Comparison of ENCODE assay signal across 6 cellular contexts in genomic region chrX:101407167-101407747, GRCh38. TPM values are rescaled to one million over a fixed set of nuclear protein-coding genes. Genes with fewer than 3 reads are reported as not detected.
A peak's percentile ranks its signal among the peaks of the same experiment; 100 is the strongest.
DNase-seq lines count a peak whose midpoint lies in the region; ATAC-seq and TF ChIP-seq lines count a peak whose summit lies in the region.

No MANE protein-coding gene starts in this region.

- peaks cover 25% of the 10 kb centered on the region for H3K36me3 Mint-ChIP-seq in activated CD4-positive, alpha-beta T cell treated with anti-CD3 and anti-CD28 coated beads, Interleukin-2, amount 10 ng/mL, durations not matched to agents 24 days and 14 days (ENCODE audit: low read depth)

- no peaks in the 10 kb centered on the region for H3K9me3 ChIP-seq in parathyroid adenoma (ENCODE audit: control insufficient read depth, low read length)

- peaks cover 2% of the 10 kb centered on the region for H3K27me3 Mint-ChIP-seq in activated CD4-positive, alpha-beta T cell treated with anti-CD3 and anti-CD28 coated beads, Interleukin-2, amount 10 ng/mL, durations not matched to agents 24 days and 14 days

- DNase-seq in activated CD4-positive, alpha-beta T cell treated with anti-CD3 and anti-CD28 coated beads, Interleukin-2, amount 10 ng/mL, durations not matched to agents 24 days and 14 days = peak; percentile 60
- no peak for DNase-seq in activated CD4-positive, alpha-beta T cell treated with anti-CD3 and anti-CD28 coated beads, Interleukin-2, amount 50 U/mL, for 4 hours
- no peak for DNase-seq in NCI-H446 (lab: John Stamatoyannopoulos, UW)

- H3K27me3 ChIP-seq in parathyroid adenoma (ENCODE audit: control insufficient read depth, insufficient read depth, low read length) = no peaks in the 10 kb centered on the region

- H3K4me1 Mint-ChIP-seq in activated CD4-positive, alpha-beta T cell treated with anti-CD3 and anti-CD28 coated beads, Interleukin-2, amount 10 ng/mL, durations not matched to agents 24 days and 14 days = peaks cover 14% of the 10 kb centered on the region

- H3K9me3 Mint-ChIP-seq in activated CD4-positive, alpha-beta T cell treated with anti-CD3 and anti-CD28 coated beads, Interleukin-2, amount 10 ng/mL, durations not matched to agents 24 days and 14 days = no peaks in the 10 kb centered on the region

- intact Hi-C loops in activated CD4-positive, alpha-beta T cell treated with anti-CD3 and anti-CD28 coated beads, Interleukin-2, amount 10 ng/mL, durations not matched to agents 24 days and 14 days (cut with micrococcal nuclease) = loop anchor here (1.0 to 5.0 kb wide), 4 partner anchors 17 to 575 kb away; partner anchors contain the start of genes CENPI and TIMM8A

- H3K4me3 ChIP-seq in parathyroid adenoma (ENCODE audit: low read depth, low read length) = peak overlapping the region; percentile 93

- ATAC-seq in GM19328 (IDR thresholded peaks at IDR 0.05; ENCODE audit: unreplicated experiment) = no peak

- TF ChIP-seq CTCF in parathyroid adenoma (IDR thresholded peaks at IDR 0.05) = no peak

- no peaks in the 10 kb centered on the region for H3K36me3 ChIP-seq in parathyroid adenoma (ENCODE audit: control insufficient read depth, insufficient read depth, low read length)

- no peak overlapping the region for H3K9ac ChIP-seq in parathyroid adenoma

- H3K4me2 ChIP-seq in parathyroid adenoma (ENCODE audit: low read length) = peak overlapping the region; percentile 76

- peak overlapping the region; percentile 71 for H2AFZ ChIP-seq in parathyroid adenoma

- peak overlapping the region; percentile 100 for H3K4me3 Mint-ChIP-seq in activated CD4-positive, alpha-beta T cell treated with anti-CD3 and anti-CD28 coated beads, Interleukin-2, amount 10 ng/mL, durations not matched to agents 24 days and 14 days

- peak overlapping the region; percentile 98 for H3K27ac Mint-ChIP-seq in activated CD4-positive, alpha-beta T cell treated with anti-CD3 and anti-CD28 coated beads, Interleukin-2, amount 10 ng/mL, durations not matched to agents 24 days and 14 days

- H3K79me2 ChIP-seq in parathyroid adenoma = peaks cover 10% of the 10 kb centered on the region

- no peaks in the 10 kb centered on the region for H3K4me1 ChIP-seq in parathyroid adenoma

- H3K27ac ChIP-seq in cingulate gyrus (ENCODE audit: low read depth, low read length) (peak overlapping the region; percentile 90), parathyroid adenoma (peak overlapping the region; percentile 99)

RNA-seq across cellular contexts. Expression of gene GLA, which starts 0.5 kb away (rescaled TPM):
- 66.6 and 70.7 TPM in 2 replicates for total RNA-seq in activated CD4-positive, alpha-beta T cell treated with anti-CD3 and anti-CD28 coated beads, Interleukin-2, amount 10 ng/mL, durations not matched to agents 24 days and 14 days

RNA-seq across cellular contexts. Expression of gene HNRNPH2, which starts 0.8 kb away (rescaled TPM):
- 19.9 and 21.5 TPM in 2 replicates for total RNA-seq in activated CD4-positive, alpha-beta T cell treated with anti-CD3 and anti-CD28 coated beads, Interleukin-2, amount 10 ng/mL, durations not matched to agents 24 days and 14 days

RNA-seq across cellular contexts. Expression of gene RPL36A, which starts 16.4 kb away (rescaled TPM):
- total RNA-seq in activated CD4-positive, alpha-beta T cell treated with anti-CD3 and anti-CD28 coated beads, Interleukin-2, amount 10 ng/mL, durations not matched to agents 24 days and 14 days = 252 and 278 TPM in 2 replicates

RNA-seq across cellular contexts. Expression of gene BTK, which starts 21.3 kb away (rescaled TPM):
- total RNA-seq in activated CD4-positive, alpha-beta T cell treated with anti-CD3 and anti-CD28 coated beads, Interleukin-2, amount 10 ng/mL, durations not matched to agents 24 days and 14 days = not detected in 2 replicates

RNA-seq across cellular contexts. Expression of gene TIMM8A, which starts 58.7 kb away (rescaled TPM):
- 28.3 and 32.8 TPM in 2 replicates for total RNA-seq in activated CD4-positive, alpha-beta T cell treated with anti-CD3 and anti-CD28 coated beads, Interleukin-2, amount 10 ng/mL, durations not matched to agents 24 days and 14 days
